In genomic region chr16:1474047-1474446, GRCh38 we compare ENCODE assay signal across 9 cellular contexts. TPM values are rescaled to one million over a fixed set of nuclear protein-coding genes. Genes with fewer than 3 reads are reported as not detected.
DNase-seq lines count a peak whose midpoint lies in the region; ATAC-seq and TF ChIP-seq lines count a peak whose summit lies in the region.
"Had no signal": no experiment of that assay in that cellular context is flagged by ENCODE, and none has a peak within 500 bp of the region (broad histone marks: within the 10 kb centered on the region; RNA-seq: fewer than 3 reads in every experiment).

No MANE protein-coding gene starts in this region.

- TF ChIP-seq POLR2A in stomach (IDR thresholded peaks at IDR 0.05) = no peak

- no peak overlapping the region for H3K27ac ChIP-seq in SK-N-SH (ENCODE audit: low read depth in 2 of 2, low read length in 1 of 2)
- H3K27ac ChIP-seq in iPS-20b (ENCODE audit: low read length) = no peak overlapping the region
- peak overlapping the region in 4 of 5 donors; percentile 91 to 96 (median 92) for H3K27ac ChIP-seq in stomach

- H3K27me3 Mint-ChIP-seq in activated T-helper 1 cell treated with anti-CD3 and anti-CD28 coated beads, Interleukin-12 subunit alpha, Interleukin-12 subunit beta, Interleukin-2, Interleukin-4 antibody, amounts not matched to agents 30 ng/mL and 10 ng/mL and 1 ng/mL, durations not matched to agents 14 hours and 24 hours and 36 hours (ENCODE audit: insufficient read depth) = peaks cover under 1% of the 10 kb centered on the region

- no peak for TF ChIP-seq EP300 in SK-N-SH (IDR thresholded peaks at IDR 0.05; ENCODE audit: borderline replicate concordance in 1 of 2, low read depth in 1 of 2, low read length in 1 of 2)
- no peak for TF ChIP-seq EP300 in stomach (IDR thresholded peaks at IDR 0.05)

- peaks cover 6% of the 10 kb centered on the region for H3K4me1 Mint-ChIP-seq in activated T-helper 1 cell treated with anti-CD3 and anti-CD28 coated beads, Interleukin-12 subunit alpha, Interleukin-12 subunit beta, Interleukin-2, Interleukin-4 antibody, amounts not matched to agents 30 ng/mL and 10 ng/mL and 1 ng/mL, durations not matched to agents 14 hours and 24 hours and 36 hours (ENCODE audit: low read depth)

- H2AFZ ChIP-seq in SK-N-SH (ENCODE audit: low read depth) = 0 out of 2 replicates have a peak overlapping the region, but pooled peaks have one; percentile 35

- intact Hi-C loops in activated T-helper 1 cell treated with anti-CD3 and anti-CD28 coated beads, Interleukin-12 subunit alpha, Interleukin-12 subunit beta, Interleukin-2, Interleukin-4 antibody, amounts not matched to agents 30 ng/mL and 10 ng/mL and 1 ng/mL, durations not matched to agents 14 hours and 24 hours and 36 hours (cut with micrococcal nuclease) = loop anchor here (2.0 kb wide), 3 partner anchors 53 to 69 kb away; partner anchors contain the start of gene UQCC4
- intact Hi-C loops in stomach (cut with DNase I; ENCODE audit: low total_unique reads) = no loop called here

- H3K9me3 Mint-ChIP-seq in activated T-helper 1 cell treated with anti-CD3 and anti-CD28 coated beads, Interleukin-12 subunit alpha, Interleukin-12 subunit beta, Interleukin-2, Interleukin-4 antibody, amounts not matched to agents 30 ng/mL and 10 ng/mL and 1 ng/mL, durations not matched to agents 14 hours and 24 hours and 36 hours = no peaks in the 10 kb centered on the region

- H3F3A ChIP-seq in SK-N-SH (replicated peaks; ENCODE audit: insufficient read depth) = peaks cover 2% of the 10 kb centered on the region

- H3K4me3 Mint-ChIP-seq in activated T-helper 1 cell treated with anti-CD3 and anti-CD28 coated beads, Interleukin-12 subunit alpha, Interleukin-12 subunit beta, Interleukin-2, Interleukin-4 antibody, amounts not matched to agents 30 ng/mL and 10 ng/mL and 1 ng/mL, durations not matched to agents 14 hours and 24 hours and 36 hours = peak overlapping the region; percentile 79

- H3K79me2 ChIP-seq in SK-N-SH (ENCODE audit: insufficient read depth) = peaks cover 60% of the 10 kb centered on the region

- peak overlapping the region; percentile 88 for H3K4me2 ChIP-seq in SK-N-SH

- H3K4me1 ChIP-seq in SK-N-SH (ENCODE audit: control insufficient read depth in 1 of 2, insufficient read depth in 2 of 2, low read depth in 1 of 2, low read length in 1 of 2) = peaks cover 5 to 11% of the 10 kb centered on the region in 2 experiments; a peak in 2 of 4 replicates
- peaks cover 4% of the 10 kb centered on the region; the same call in 1 of the 2 replicates for H3K4me1 ChIP-seq in iPS-20b (ENCODE audit: insufficient read depth, low read length)
- peaks cover 16 to 62% (median 47%) of the 10 kb centered on the region in 4 donors for H3K4me1 ChIP-seq in stomach

- CTCF ChIA-PET in SK-N-SH (lab: Yijun Ruan, JAX) = no interaction called here

- H3K36me3 ChIP-seq in SK-N-SH (replicated peaks in 1 of 2; ENCODE audit: control insufficient read depth in 1 of 2, insufficient read depth in 2 of 2, low read length in 1 of 2) (no peaks in the 10 kb centered on the region), iPS-20b (ENCODE audit: insufficient read depth, low read depth, low read length) (no peaks in the 10 kb centered on the region), stomach (no peaks in the 10 kb centered on the region)

- H3K4me3 ChIP-seq in SK-N-SH (ENCODE audit: low read depth in 2 of 2, low read length in 1 of 2) (peak overlapping the region; percentile 72 to 75), iPS-20b (ENCODE audit: low read length) (peak overlapping the region; percentile 81), stomach (peak overlapping the region; percentile 93 to 98 (median 96))

- POLR2A ChIA-PET in SK-N-SH (lab: Yijun Ruan, JAX) = interaction anchor here (1.1 kb wide), 1 partner anchor 53 kb away, joined by 5 read pairs; the partner anchor contains the start of gene UQCC4

- whole genome bisulfite sequencing in SK-N-SH (ENCODE audit: low lambda C conversion rate) = 35% methylated on average over 14 of the region's 15 CpGs
- WGBS in stomach, 5 donors = 13 to 22% (median 16%) methylated on average over 15 of the region's 15 CpGs

- ATAC-seq in SK-N-SH treated with all-trans-retinoic acid at 6 μM for 48 hours = no peak

- DNase-seq in SK-N-SH (no peak), stomach (no peak), amygdala (lab: John Stamatoyannopoulos, UW) (no peak), epidermal melanocyte (ENCODE audit: insufficient read length, low spot score) (no peak), GM19238 (ENCODE audit: insufficient read length, low spot score) (no peak)
- DNase-seq in activated T-helper 1 cell treated with anti-CD3 and anti-CD28 coated beads, Interleukin-12 subunit alpha, Interleukin-12 subunit beta, Interleukin-2, Interleukin-4 antibody, amounts not matched to agents 30 ng/mL and 10 ng/mL and 1 ng/mL, durations not matched to agents 14 hours and 24 hours and 36 hours (ENCODE audit: low spot score) = no peak

- TF ChIP-seq CTCF in SK-N-SH (IDR thresholded peaks at IDR 0.05) (no peak), stomach (IDR thresholded peaks at IDR 0.05) (no peak)

- H3K27me3 ChIP-seq in SK-N-SH (ENCODE audit: insufficient read depth) (no peaks in the 10 kb centered on the region), iPS-20b (ENCODE audit: insufficient read depth, low read length) (peaks cover 14% of the 10 kb centered on the region), stomach (no peaks in the 10 kb centered on the region)

- no peaks in the 10 kb centered on the region for H4K20me1 ChIP-seq in SK-N-SH (ENCODE audit: insufficient read depth)

- no peak for TF ChIP-seq RAD21 in SK-N-SH (IDR thresholded peaks at IDR 0.05; ENCODE audit: low read length)

- H3K9ac ChIP-seq in SK-N-SH = peak overlapping the region; percentile 93
- H3K9ac ChIP-seq in iPS-20b (ENCODE audit: low read depth, low read length) = peak overlapping the region; percentile 77

- no peaks in the 10 kb centered on the region for H3K9me2 ChIP-seq in SK-N-SH

- no peaks in the 10 kb centered on the region for H3K9me3 ChIP-seq in SK-N-SH
- no peaks in the 10 kb centered on the region for H3K9me3 ChIP-seq in iPS-20b (ENCODE audit: insufficient read depth, low read depth, low read length)
- no peaks in the 10 kb centered on the region for H3K9me3 ChIP-seq in stomach

- H3K27ac Mint-ChIP-seq in activated T-helper 1 cell treated with anti-CD3 and anti-CD28 coated beads, Interleukin-12 subunit alpha, Interleukin-12 subunit beta, Interleukin-2, Interleukin-4 antibody, amounts not matched to agents 30 ng/mL and 10 ng/mL and 1 ng/mL, durations not matched to agents 14 hours and 24 hours and 36 hours = no peak overlapping the region

- no peaks in the 10 kb centered on the region for H3K36me3 Mint-ChIP-seq in activated T-helper 1 cell treated with anti-CD3 and anti-CD28 coated beads, Interleukin-12 subunit alpha, Interleukin-12 subunit beta, Interleukin-2, Interleukin-4 antibody, amounts not matched to agents 30 ng/mL and 10 ng/mL and 1 ng/mL, durations not matched to agents 14 hours and 24 hours and 36 hours (ENCODE audit: low read depth)

TF ChIP-seq in SK-N-SH treated with all-trans-retinoic acid at 6 μM for 48 hours, 23 proteins besides CTCF, POLR2A, EP300 and RAD21 (continues in another document):
- TF ChIP-seq TCF4 (CRISPR knock-in tag; IDR thresholded peaks at IDR 0.05; ENCODE audit: borderline replicate concordance) (no peak), SNAI2 (CRISPR knock-in tag; IDR thresholded peaks at IDR 0.05) (no peak), ZNF70 (CRISPR knock-in tag; IDR thresholded peaks at IDR 0.05) (no peak), ZFP3 (CRISPR knock-in tag; IDR thresholded peaks at IDR 0.05) (no peak), PPARA (CRISPR knock-in tag; IDR thresholded peaks at IDR 0.05; ENCODE audit: borderline replicate concordance) (no peak)

RNA-seq across cellular contexts. Expression of gene CLCN7, which starts 0.8 kb away (rescaled TPM):
- polyA plus RNA-seq in SK-N-SH (2012; rRNA removed) = 22.7 and 44.3 TPM in 2 replicates
- polyA plus RNA-seq in SK-N-SH (2012; cell fraction: cytosol; rRNA removed) = 17.7 and 21.3 TPM in 2 replicates
- polyA plus RNA-seq in SK-N-SH (2012; cell fraction: nucleus; rRNA removed) = 152 and 419 TPM in 2 replicates
- total RNA-seq in activated T-helper 1 cell treated with anti-CD3 and anti-CD28 coated beads, Interleukin-12 subunit alpha, Interleukin-12 subunit beta, Interleukin-2, Interleukin-4 antibody, amounts not matched to agents 30 ng/mL and 10 ng/mL and 1 ng/mL, durations not matched to agents 14 hours and 24 hours and 36 hours = 61.7 and 68.7 TPM in 2 replicates
- 100 to 1,000 TPM in 2 of 5 donors, 10 to 100 TPM in 3; 47.2 to 489 (median 69.1) TPM for total RNA-seq in stomach
- polyA plus RNA-seq in stomach = 10 to 100 TPM in 2 of 3 donors, 1 to 10 TPM in 1; 8.7 to 36.5 (median 27.3) TPM

RNA-seq across cellular contexts. Expression of gene PTX4, which starts 14.7 kb away (rescaled TPM):
- polyA plus RNA-seq in SK-N-SH (2012; rRNA removed) = not detected in 2 replicates
- polyA plus RNA-seq in SK-N-SH (2012; cell fraction: cytosol; rRNA removed) = not detected in 2 replicates
- 0.06 TPM in 1 of 2 replicates, not detected in the other for polyA plus RNA-seq in SK-N-SH (2012; cell fraction: nucleus; rRNA removed)
- 0.20 TPM in 1 of 2 replicates, not detected in the other for total RNA-seq in activated T-helper 1 cell treated with anti-CD3 and anti-CD28 coated beads, Interleukin-12 subunit alpha, Interleukin-12 subunit beta, Interleukin-2, Interleukin-4 antibody, amounts not matched to agents 30 ng/mL and 10 ng/mL and 1 ng/mL, durations not matched to agents 14 hours and 24 hours and 36 hours
- not detected for total RNA-seq in stomach
- polyA plus RNA-seq in stomach = not detected
- total RNA-seq: T-helper 2 cell treated with Interferon-gamma antibody and Interleukin-4, amounts not matched to agents 100 ng/mL and 5 ng/mL, for 36 hours had no signal

RNA-seq across cellular contexts. Expression of gene TELO2, which starts 19.1 kb away (rescaled TPM):
- polyA plus RNA-seq in SK-N-SH (2012; rRNA removed) = 19.1 and 24.2 TPM in 2 replicates
- 4.1 and 7.9 TPM in 2 replicates for polyA plus RNA-seq in SK-N-SH (2012; cell fraction: cytosol; rRNA removed)
- polyA plus RNA-seq in SK-N-SH (2012; cell fraction: nucleus; rRNA removed) = 119 and 154 TPM in 2 replicates
- total RNA-seq in activated T-helper 1 cell treated with anti-CD3 and anti-CD28 coated beads, Interleukin-12 subunit alpha, Interleukin-12 subunit beta, Interleukin-2, Interleukin-4 antibody, amounts not matched to agents 30 ng/mL and 10 ng/mL and 1 ng/mL, durations not matched to agents 14 hours and 24 hours and 36 hours = 94.1 and 95.3 TPM in 2 replicates
- 100 to 1,000 TPM in 2 of 5 donors, 10 to 100 TPM in 3; 23.5 to 107 (median 29.8) TPM for total RNA-seq in stomach
- 10 to 100 TPM; 12.4 to 53.6 (median 34.4) TPM for polyA plus RNA-seq in stomach

RNA-seq across cellular contexts. Expression of gene CCDC154, which starts 29.7 kb away (rescaled TPM):
- 0.35 and 0.41 TPM in 2 replicates for polyA plus RNA-seq in SK-N-SH (2012; rRNA removed)
- polyA plus RNA-seq in SK-N-SH (2012; cell fraction: cytosol; rRNA removed) = 0.03 and 0.10 TPM in 2 replicates
- 3.6 and 6.9 TPM in 2 replicates for polyA plus RNA-seq in SK-N-SH (2012; cell fraction: nucleus; rRNA removed)
- total RNA-seq in activated T-helper 1 cell treated with anti-CD3 and anti-CD28 coated beads, Interleukin-12 subunit alpha, Interleukin-12 subunit beta, Interleukin-2, Interleukin-4 antibody, amounts not matched to agents 30 ng/mL and 10 ng/mL and 1 ng/mL, durations not matched to agents 14 hours and 24 hours and 36 hours = 0.44 and 2.0 TPM in 2 replicates
- not detected for total RNA-seq in stomach
- 1 to 10 TPM in 2 of 3 donors, under 1 TPM in 1; 0.31 to 4.5 (median 3.1) TPM for polyA plus RNA-seq in stomach

RNA-seq across cellular contexts. Expression of gene PERCC1, which starts 43.2 kb away (rescaled TPM):
- polyA plus RNA-seq in SK-N-SH (2012; rRNA removed) (not detected in 2 replicates), stomach (1 to 10 TPM in 1 of 3 donors, not detected in 2; 3.3 TPM)
- polyA plus RNA-seq in SK-N-SH (2012; cell fraction: cytosol; rRNA removed) = not detected in 2 replicates
- not detected in 2 replicates for polyA plus RNA-seq in SK-N-SH (2012; cell fraction: nucleus; rRNA removed)
- total RNA-seq in activated T-helper 1 cell treated with anti-CD3 and anti-CD28 coated beads, Interleukin-12 subunit alpha, Interleukin-12 subunit beta, Interleukin-2, Interleukin-4 antibody, amounts not matched to agents 30 ng/mL and 10 ng/mL and 1 ng/mL, durations not matched to agents 14 hours and 24 hours and 36 hours = not detected in 2 replicates
- 10 to 100 TPM in 1 of 5 donors, 1 to 10 TPM in 1, not detected in 3; 2.0 to 21.4 TPM for total RNA-seq in stomach
- total RNA-seq: T-helper 2 cell treated with Interferon-gamma antibody and Interleukin-4, amounts not matched to agents 100 ng/mL and 5 ng/mL, for 36 hours had no signal

Comparison
In these comparisons a context has a peak if more than half of its experiments do, and no peak if none do; other contexts are left out.
1. H3K27ac ChIP-seq: peak in stomach (4 of 5); none in SK-N-SH (0 of 2) and iPS-20b (single experiment).
2. Peak in every context shown above with its lines, with median percentiles within 50 percentile points of each other: H3K4me3 ChIP-seq.